ENCODE assay signal across 15 cellular contexts in the genomic region with DNA sequence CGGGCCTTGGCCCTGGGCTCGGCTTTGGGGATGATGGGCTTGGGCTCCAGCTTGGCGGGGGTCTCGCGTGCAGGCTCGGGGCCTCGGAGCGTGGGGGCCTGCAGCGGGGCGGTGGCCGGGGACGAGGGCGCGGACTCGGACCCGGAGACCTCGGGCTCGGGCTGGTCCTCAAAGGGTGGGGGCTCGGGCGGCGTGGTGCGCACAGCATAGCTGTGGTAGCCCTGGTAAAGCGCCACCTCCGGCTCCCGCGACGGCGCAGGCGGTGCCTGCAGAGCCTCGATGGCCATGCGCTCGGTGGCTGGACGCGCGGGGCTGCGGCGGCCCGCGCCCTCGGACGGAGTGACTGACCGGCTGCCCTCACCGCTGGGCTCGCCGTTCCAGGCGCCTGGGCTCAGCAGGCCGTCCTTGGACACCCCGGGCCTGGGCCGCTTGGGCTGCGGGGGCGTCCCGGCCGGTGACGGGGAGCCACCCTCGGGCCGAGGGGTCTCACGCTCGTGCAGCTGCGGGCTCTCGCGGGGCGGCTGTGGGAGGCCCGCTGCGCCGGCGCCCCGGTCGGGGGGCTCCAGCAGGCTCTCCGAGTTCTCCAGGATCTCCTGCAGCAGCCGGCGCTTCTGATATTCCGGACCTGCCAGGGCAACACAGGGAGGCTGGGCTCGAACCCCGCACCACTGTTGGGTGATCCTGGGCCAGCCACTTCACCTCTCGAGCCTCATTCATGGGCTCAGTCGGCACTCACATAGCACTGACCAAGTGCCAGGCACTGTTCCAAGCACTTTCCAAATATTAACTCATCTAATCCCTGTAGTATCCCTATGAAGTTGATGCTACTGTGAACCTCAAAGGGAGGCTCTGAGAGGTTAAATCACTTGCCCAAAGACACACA.
DNase-seq lines count a peak whose midpoint lies in the region; ATAC-seq and TF ChIP-seq lines count a peak whose summit lies in the region.
"Had no signal": no experiment of that assay in that cellular context is flagged by ENCODE, and none has a peak within 500 bp of the region (broad histone marks: within the 10 kb centered on the region; RNA-seq: fewer than 3 reads in every experiment).

No MANE protein-coding gene starts in this region.

- peaks cover 28% of the 10 kb centered on the region for H3K27me3 Mint-ChIP-seq in activated CD8-positive, alpha-beta memory T cell treated with anti-CD3 and anti-CD28 coated beads, Interleukin-2, amount 10 ng/mL, durations not matched to agents 7 days and 5 days
- peaks cover 71% of the 10 kb centered on the region for H3K27me3 Mint-ChIP-seq in stimulated activated memory B cell treated with anti-CD40 and anti-IgM and Interleukin-4, amounts not matched to agents 10 μg/mL and 1 μg/mL and 100 μg/mL, for 72 hours

- peak; percentile 45 for DNase-seq in activated CD8-positive, alpha-beta memory T cell treated with anti-CD3 and anti-CD28 coated beads, Interleukin-2, amount 50 U/mL, for 48 hours
- no peak for DNase-seq in activated CD8-positive, alpha-beta memory T cell treated with anti-CD3 and anti-CD28 coated beads, Interleukin-2, amount 10 ng/mL, durations not matched to agents 7 days and 5 days
- DNase-seq in cerebellar cortex (ENCODE audit: low spot score) (peak; percentile 4), left colon (no peak), LoVo (ENCODE audit: low spot score) (no peak), mucosa of descending colon (no peak)

- no peak for ATAC-seq in activated CD8-positive, alpha-beta memory T cell treated with anti-CD3 and anti-CD28 coated beads, Interleukin-2, amount 10 ng/mL, durations not matched to agents 7 days and 5 days
- ATAC-seq in left colon (peak; percentile 8), HG03097 (IDR thresholded peaks at IDR 0.05; ENCODE audit: low FRiP score, unreplicated experiment) (no peak), mucosa of descending colon (no peak)
- peak; percentile 44 for ATAC-seq in stimulated activated memory B cell treated with anti-CD40 and anti-IgM and Interleukin-4, amounts not matched to agents 10 μg/mL and 1 μg/mL and 100 μg/mL, for 72 hours

- H3K4me3 ChIP-seq in mucosa of descending colon: no peak overlapping the region
- H3K4me3 ChIP-seq: body of pancreas, dorsolateral prefrontal cortex, SJSA1, tibial nerve had no signal

- H3K9me3 Mint-ChIP-seq in activated CD8-positive, alpha-beta memory T cell treated with anti-CD3 and anti-CD28 coated beads, Interleukin-2, amount 10 ng/mL, durations not matched to agents 7 days and 5 days (ENCODE audit: low read depth): no peaks in the 10 kb centered on the region
- no peaks in the 10 kb centered on the region for H3K9me3 Mint-ChIP-seq in stimulated activated memory B cell treated with anti-CD40 and anti-IgM and Interleukin-4, amounts not matched to agents 10 μg/mL and 1 μg/mL and 100 μg/mL, for 72 hours
- H3K9me3 Mint-ChIP-seq: activated naive CD4-positive, alpha-beta T cell treated with anti-CD3 and anti-CD28 coated beads, Interleukin-2, amount 10 ng/mL, durations not matched to agents 7 days and 5 days; CD4-positive, CD25-positive, alpha-beta regulatory T cell; mesothelial cell of epicardium had no signal

- intact Hi-C loops in left colon (cut with DNase I, micrococcal nuclease) (loop anchor here (2.0 to 10.0 kb wide), 2 partner anchors 69 to 75 kb away; a partner anchor contains a TSS), mucosa of descending colon (cut with DNase I, micrococcal nuclease) (loop anchor here (2.0 to 5.0 kb wide), 2 partner anchors 75 to 76 kb away; no protein-coding TSS in a partner anchor)

- H3K4me1 Mint-ChIP-seq in activated CD8-positive, alpha-beta memory T cell treated with anti-CD3 and anti-CD28 coated beads, Interleukin-2, amount 10 ng/mL, durations not matched to agents 7 days and 5 days: peaks cover 9% of the 10 kb centered on the region
- no peaks in the 10 kb centered on the region for H3K4me1 Mint-ChIP-seq in stimulated activated memory B cell treated with anti-CD40 and anti-IgM and Interleukin-4, amounts not matched to agents 10 μg/mL and 1 μg/mL and 100 μg/mL, for 72 hours

- no peaks in the 10 kb centered on the region for H3K36me3 ChIP-seq in mucosa of descending colon (ENCODE audit: low read depth)
- H3K36me3 ChIP-seq: tibial nerve had no signal

- TF ChIP-seq CTCF in mucosa of descending colon (IDR thresholded peaks at IDR 0.05): no peak

- H3K36me3 Mint-ChIP-seq in activated CD8-positive, alpha-beta memory T cell treated with anti-CD3 and anti-CD28 coated beads, Interleukin-2, amount 10 ng/mL, durations not matched to agents 7 days and 5 days: no peaks in the 10 kb centered on the region
- H3K36me3 Mint-ChIP-seq in stimulated activated memory B cell treated with anti-CD40 and anti-IgM and Interleukin-4, amounts not matched to agents 10 μg/mL and 1 μg/mL and 100 μg/mL, for 72 hours: no peaks in the 10 kb centered on the region
- H3K36me3 Mint-ChIP-seq: activated naive CD4-positive, alpha-beta T cell treated with anti-CD3 and anti-CD28 coated beads, Interleukin-2, amount 10 ng/mL, durations not matched to agents 7 days and 5 days; CD4-positive, CD25-positive, alpha-beta regulatory T cell; mesothelial cell of epicardium had no signal

- no peaks in the 10 kb centered on the region for H3K9me3 ChIP-seq in mucosa of descending colon
- H3K9me3 ChIP-seq: body of pancreas, SJSA1, tibial nerve had no signal

- H3K4me1 ChIP-seq in mucosa of descending colon (ENCODE audit: low read depth): no peaks in the 10 kb centered on the region
- H3K4me1 ChIP-seq: body of pancreas, SJSA1, tibial nerve had no signal

- CTCF ChIA-PET in activated CD8-positive, alpha-beta memory T cell treated with anti-CD3 and anti-CD28 coated beads, Interleukin-2, amount 10 ng/mL, durations not matched to agents 7 days and 5 days (lab: Charles Lee): interaction anchor here (0.6 to 4.9 kb wide), 33 partner anchors 8 to 424 kb away, joined by 3 to 129 read pairs (median 5); a partner anchor contains a TSS

- no peak overlapping the region for H3K27ac Mint-ChIP-seq in activated CD8-positive, alpha-beta memory T cell treated with anti-CD3 and anti-CD28 coated beads, Interleukin-2, amount 10 ng/mL, durations not matched to agents 7 days and 5 days
- H3K27ac Mint-ChIP-seq in stimulated activated memory B cell treated with anti-CD40 and anti-IgM and Interleukin-4, amounts not matched to agents 10 μg/mL and 1 μg/mL and 100 μg/mL, for 72 hours: no peak overlapping the region
- H3K27ac Mint-ChIP-seq: activated naive CD4-positive, alpha-beta T cell treated with anti-CD3 and anti-CD28 coated beads, Interleukin-2, amount 10 ng/mL, durations not matched to agents 7 days and 5 days; CD4-positive, CD25-positive, alpha-beta regulatory T cell; mesothelial cell of epicardium had no signal

- H3K4me3 Mint-ChIP-seq in activated CD8-positive, alpha-beta memory T cell treated with anti-CD3 and anti-CD28 coated beads, Interleukin-2, amount 10 ng/mL, durations not matched to agents 7 days and 5 days: no peak overlapping the region
- no peak overlapping the region for H3K4me3 Mint-ChIP-seq in stimulated activated memory B cell treated with anti-CD40 and anti-IgM and Interleukin-4, amounts not matched to agents 10 μg/mL and 1 μg/mL and 100 μg/mL, for 72 hours
- H3K4me3 Mint-ChIP-seq: activated naive CD4-positive, alpha-beta T cell treated with anti-CD3 and anti-CD28 coated beads, Interleukin-2, amount 10 ng/mL, durations not matched to agents 7 days and 5 days; CD4-positive, CD25-positive, alpha-beta regulatory T cell; mesothelial cell of epicardium had no signal

Comparison
In these comparisons a context has a peak if more than half of its experiments do, and no peak if none do; other contexts are left out.
1. DNase-seq: peak in activated CD8-positive, alpha-beta memory T cell treated with anti-CD3 and anti-CD28 coated beads, Interleukin-2, amount 50 U/mL, for 48 hours (single experiment) and cerebellar cortex (single experiment); none in activated CD8-positive, alpha-beta memory T cell treated with anti-CD3 and anti-CD28 coated beads, Interleukin-2, amount 10 ng/mL, durations not matched to agents 7 days and 5 days (single experiment), left colon (0 of 2), LoVo (single experiment) and mucosa of descending colon (0 of 3).
2. ATAC-seq: peak in left colon (single experiment) and stimulated activated memory B cell treated with anti-CD40 and anti-IgM and Interleukin-4, amounts not matched to agents 10 μg/mL and 1 μg/mL and 100 μg/mL, for 72 hours (single experiment); none in activated CD8-positive, alpha-beta memory T cell treated with anti-CD3 and anti-CD28 coated beads, Interleukin-2, amount 10 ng/mL, durations not matched to agents 7 days and 5 days (single experiment), HG03097 (single experiment) and mucosa of descending colon (single experiment).